ENCODE assay signal across 10 cellular contexts in genomic region chr7:129376778-129377700, GRCh38. TPM values are rescaled to one million over a fixed set of nuclear protein-coding genes. Genes with fewer than 3 reads are reported as not detected.
DNase-seq lines count a peak whose midpoint lies in the region; ATAC-seq, FAIRE-seq and TF ChIP-seq lines count a peak whose summit lies in the region.
"Had no signal": no experiment of that assay in that cellular context is flagged by ENCODE, and none has a peak within 500 bp of the region (broad histone marks: within the 10 kb centered on the region; RNA-seq: fewer than 3 reads in every experiment).

No MANE protein-coding gene starts in this region.

- no peaks in the 10 kb centered on the region for H3K79me2 ChIP-seq in DOHH2 (ENCODE audit: control insufficient read depth, low read length)

- H3K27ac ChIP-seq in DOHH2 (ENCODE audit: low read depth, low read length) (no peak overlapping the region), vagina (no peak overlapping the region)

- H3K9me2 ChIP-seq in DOHH2 (replicated peaks; ENCODE audit: control insufficient read depth, low read length), result no peaks in the 10 kb centered on the region

- H3K4me3 ChIP-seq in DOHH2 (ENCODE audit: low read length) (no peak overlapping the region), fibroblast of villous mesenchyme (ENCODE audit: low read depth, low read length) (no peak overlapping the region), vagina (no peak overlapping the region)
- H3K4me3 ChIP-seq: dorsolateral prefrontal cortex had no signal

- peak; percentile 46 for TF ChIP-seq CTCF in DOHH2 (IDR thresholded peaks at IDR 0.05; ENCODE audit: low read depth, low read length, poor library complexity, severe bottlenecking)
- peak; percentile 17; the same call in 1 of the 2 replicates for TF ChIP-seq CTCF in HFFc6 (IDR thresholded peaks at IDR 0.05)
- TF ChIP-seq CTCF in fibroblast of villous mesenchyme (IDR thresholded peaks at IDR 0.05; ENCODE audit: insufficient read depth, low read depth, low read length), result no peak
- no peak for TF ChIP-seq CTCF in D721Med (IDR thresholded peaks at IDR 0.05; ENCODE audit: insufficient read depth, missing control alignments)
- no peak for TF ChIP-seq CTCF in vagina (IDR thresholded peaks at IDR 0.05)

- no peaks in the 10 kb centered on the region for H3K9me3 ChIP-seq in DOHH2 (ENCODE audit: control insufficient read depth, insufficient read depth, low read length)
- H3K9me3 ChIP-seq in vagina, result no peaks in the 10 kb centered on the region

- no peak overlapping the region for H3K27ac Mint-ChIP-seq in HFFc6
- H3K27ac Mint-ChIP-seq in T-helper 2 cell treated with Interferon-gamma antibody and Interleukin-4, amounts not matched to agents 5 μg/mL and 100 μg/mL, for 36 hours, result peak overlapping the region; percentile 68
- H3K27ac Mint-ChIP-seq: memory B cell had no signal

- H3K4me1 Mint-ChIP-seq in HFFc6 (ENCODE audit: low read depth), result peaks cover 10% of the 10 kb centered on the region; the same call in 1 of the 2 replicates
- H3K4me1 Mint-ChIP-seq in T-helper 2 cell treated with Interferon-gamma antibody and Interleukin-4, amounts not matched to agents 5 μg/mL and 100 μg/mL, for 36 hours (ENCODE audit: low read depth), result peaks cover 29% of the 10 kb centered on the region

- H3K4me2 ChIP-seq in DOHH2 (ENCODE audit: low read length), result no peak overlapping the region

- no peak for TF ChIP-seq POLR2A in vagina (IDR thresholded peaks at IDR 0.05)

- no peak overlapping the region for H3K4me3 Mint-ChIP-seq in HFFc6
- peak overlapping the region; percentile 21 for H3K4me3 Mint-ChIP-seq in T-helper 2 cell treated with Interferon-gamma antibody and Interleukin-4, amounts not matched to agents 5 μg/mL and 100 μg/mL, for 36 hours
- H3K4me3 Mint-ChIP-seq: memory B cell had no signal

- no peaks in the 10 kb centered on the region for H3K9me3 Mint-ChIP-seq in HFFc6
- no peaks in the 10 kb centered on the region for H3K9me3 Mint-ChIP-seq in T-helper 2 cell treated with Interferon-gamma antibody and Interleukin-4, amounts not matched to agents 5 μg/mL and 100 μg/mL, for 36 hours
- H3K9me3 Mint-ChIP-seq: memory B cell had no signal

- no peaks in the 10 kb centered on the region for H3K36me3 Mint-ChIP-seq in HFFc6 (ENCODE audit: low read depth)
- H3K36me3 Mint-ChIP-seq in T-helper 2 cell treated with Interferon-gamma antibody and Interleukin-4, amounts not matched to agents 5 μg/mL and 100 μg/mL, for 36 hours (ENCODE audit: low read depth), result peaks cover 2% of the 10 kb centered on the region

- DNase-seq in HFFc6, result no peak
- peak; percentile 11 for DNase-seq in T-helper 2 cell treated with Interferon-gamma antibody and Interleukin-4, amounts not matched to agents 5 μg/mL and 100 μg/mL, for 36 hours (ENCODE audit: low spot score)
- DNase-seq in fibroblast of villous mesenchyme (ENCODE audit: low read depth), result peak; percentile 10
- DNase-seq in D721Med (ENCODE audit: insufficient read length, low spot score), result no peak
- DNase-seq in vagina (ENCODE audit: extremely low spot score in 2 of 2), result no peak
- DNase-seq in NCI-H524 treated with DMSO at 0.1 percent for 48 hours (lab: John Stamatoyannopoulos, UW), result no peak

- H3K36me3 ChIP-seq in DOHH2 (ENCODE audit: control insufficient read depth, low read length) (no peaks in the 10 kb centered on the region), vagina (peaks cover 0 to 5% of the 10 kb centered on the region in 2 donors)

- ATAC-seq in HG03095 (IDR thresholded peaks at IDR 0.05; ENCODE audit: unreplicated experiment), result no peak

- 0 out of 2 replicates have a peak, but pooled peaks cover 3% of the 10 kb centered on the region for H3F3A ChIP-seq in DOHH2 (ENCODE audit: control insufficient read depth, insufficient read depth)

- H4K20me1 ChIP-seq in DOHH2 (ENCODE audit: control insufficient read depth, insufficient read depth, low read depth, low read length), result no peaks in the 10 kb centered on the region

- H3K4me1 ChIP-seq in DOHH2 (ENCODE audit: control insufficient read depth, low read length) (peaks cover 3% of the 10 kb centered on the region; the same call in 1 of the 2 replicates), vagina (no peaks in the 10 kb centered on the region)

- H3K27me3 Mint-ChIP-seq in HFFc6 (ENCODE audit: insufficient read depth), result no peaks in the 10 kb centered on the region
- no peaks in the 10 kb centered on the region for H3K27me3 Mint-ChIP-seq in T-helper 2 cell treated with Interferon-gamma antibody and Interleukin-4, amounts not matched to agents 5 μg/mL and 100 μg/mL, for 36 hours (ENCODE audit: low read depth)
- H3K27me3 Mint-ChIP-seq: memory B cell had no signal

- H3K27me3 ChIP-seq in DOHH2 (ENCODE audit: control insufficient read depth, low read length) (no peaks in the 10 kb centered on the region), vagina (no peaks in the 10 kb centered on the region)
- H3K27me3 ChIP-seq: dorsolateral prefrontal cortex had no signal

- intact Hi-C loops in vagina (cut with DNase I), result no loop called here

- FAIRE-seq in D721Med (lab: Jason Lieb, UNC), result no peak

RNA-seq across cellular contexts. Expression of gene STRIP2, which starts 57.2 kb away (rescaled TPM):
- total RNA-seq in HFFc6 (2021; fragmentation: NEBNext Ultra II Directional; extraction: Animal tissue kit (Norgen Biotek cat#: 25700)), result 1 to 10 TPM; 1.4 to 3.3 (median 2.2) TPM
- 2.9 and 3.0 TPM in 2 replicates for total RNA-seq in fibroblast of villous mesenchyme
- total RNA-seq in vagina, result 0.49 TPM

Comparison
In these comparisons a context has a peak if more than half of its experiments do, and no peak if none do; other contexts are left out.
1. CTCF ChIP-seq: peak in DOHH2 (single experiment) and HFFc6 (single experiment); none in fibroblast of villous mesenchyme (single experiment), D721Med (single experiment) and vagina (0 of 3).
2. DNase-seq: peak in T-helper 2 cell treated with Interferon-gamma antibody and Interleukin-4, amounts not matched to agents 5 μg/mL and 100 μg/mL, for 36 hours (single experiment) and fibroblast of villous mesenchyme (single experiment); none in HFFc6 (single experiment), D721Med (single experiment), vagina (0 of 2) and NCI-H524 treated with DMSO at 0.1 percent for 48 hours (single experiment).